Comparison of ENCODE assay signal across 9 cellular contexts in the genomic region with DNA sequence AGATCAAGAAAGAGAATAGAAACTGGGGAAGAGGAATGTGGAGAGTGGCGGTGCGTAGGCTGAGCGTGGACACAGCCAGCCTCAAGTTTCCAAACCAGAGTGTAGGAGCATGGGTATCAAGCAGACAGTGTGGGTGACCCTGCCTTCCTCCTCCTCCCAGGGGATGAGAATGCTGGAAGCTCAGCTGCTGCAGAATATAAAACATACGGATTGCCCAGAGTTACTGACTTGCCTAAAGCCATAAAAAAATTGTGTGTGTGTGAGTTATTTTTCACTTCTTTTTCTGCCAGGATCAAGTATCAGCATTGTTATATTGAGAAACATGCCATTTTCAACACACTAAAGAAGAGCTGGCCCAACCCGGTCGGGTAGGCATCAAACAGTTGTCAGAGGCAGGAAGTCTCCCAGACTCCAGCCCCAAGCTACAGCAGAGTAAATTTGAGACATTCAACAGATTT.
DNase-seq lines count a peak whose midpoint lies in the region; ATAC-seq and TF ChIP-seq lines count a peak whose summit lies in the region.
"Had no signal": no experiment of that assay in that cellular context is flagged by ENCODE, and none has a peak within 500 bp of the region (broad histone marks: within the 10 kb centered on the region; RNA-seq: fewer than 3 reads in every experiment).

No MANE protein-coding gene starts in this region.

- H3K36me3 ChIP-seq in DND-41 (ENCODE audit: insufficient read depth, low read length) = no peaks in the 10 kb centered on the region
- no peaks in the 10 kb centered on the region for H3K36me3 ChIP-seq in SK-N-MC (ENCODE audit: insufficient read depth, low read length)
- H3K36me3 ChIP-seq in left ventricle myocardium inferior = no peaks in the 10 kb centered on the region
- no peaks in the 10 kb centered on the region for H3K36me3 ChIP-seq in psoas muscle (ENCODE audit: insufficient read depth in 1 of 2, low read depth in 1 of 2)
- H3K36me3 ChIP-seq in MM.1S (replicated peaks; ENCODE audit: insufficient read depth, low read length) = no peaks in the 10 kb centered on the region

- H3K9me3 ChIP-seq in DND-41 (ENCODE audit: insufficient read depth, low read length, severe bottlenecking) (no peaks in the 10 kb centered on the region), SK-N-MC (ENCODE audit: low read depth, low read length) (no peaks in the 10 kb centered on the region), left ventricle myocardium inferior (replicated peaks) (no peaks in the 10 kb centered on the region), psoas muscle (no peaks in the 10 kb centered on the region), MM.1S (replicated peaks; ENCODE audit: insufficient read depth, low read length) (no peaks in the 10 kb centered on the region)

- peaks cover 5% of the 10 kb centered on the region for H3K4me1 Mint-ChIP-seq in activated T-cell treated with anti-CD3 and anti-CD28 coated beads, Interleukin-2, amount 50 U/mL, for 4 hours (ENCODE audit: low read depth)

- ATAC-seq in DND-41 (ENCODE audit: insufficient read depth, low read depth) = peak; percentile 87
- peak; percentile 44 to 74 (median 64) for ATAC-seq in psoas muscle
- ATAC-seq in activated T-cell treated with anti-CD3 and anti-CD28 coated beads, Interleukin-2, amount 50 U/mL, for 4 hours = no peak
- ATAC-seq in GM21423 (IDR thresholded peaks at IDR 0.05; ENCODE audit: unreplicated experiment) = no peak
- ATAC-seq in GM21381 (IDR thresholded peaks at IDR 0.05; ENCODE audit: unreplicated experiment) = no peak

- H4K20me1 ChIP-seq in DND-41 (ENCODE audit: insufficient read depth, low read length) (no peaks in the 10 kb centered on the region), MM.1S (ENCODE audit: insufficient read depth, low read length) (no peaks in the 10 kb centered on the region)

- no peak overlapping the region for H3K4me2 ChIP-seq in DND-41 (ENCODE audit: insufficient read depth, low read length)
- H3K4me2 ChIP-seq in MM.1S (ENCODE audit: low read depth, low read length) = no peak overlapping the region

- no peaks in the 10 kb centered on the region for H3F3A ChIP-seq in MM.1S (ENCODE audit: insufficient read depth, low read length)

- H3K9me3 Mint-ChIP-seq in activated T-cell treated with anti-CD3 and anti-CD28 coated beads, Interleukin-2, amount 50 U/mL, for 4 hours = no peaks in the 10 kb centered on the region

- H3K27me3 ChIP-seq in DND-41 (ENCODE audit: insufficient read depth, low read length, poor library complexity) (no peaks in the 10 kb centered on the region), left ventricle myocardium inferior (ENCODE audit: low read depth) (no peaks in the 10 kb centered on the region), psoas muscle (ENCODE audit: insufficient read depth in 3 of 3, low read length in 2 of 3) (no peaks in the 10 kb centered on the region), MM.1S (replicated peaks; ENCODE audit: insufficient read depth, low read length) (no peaks in the 10 kb centered on the region)

- H3K27me3 Mint-ChIP-seq in activated T-cell treated with anti-CD3 and anti-CD28 coated beads, Interleukin-2, amount 50 U/mL, for 4 hours (ENCODE audit: low read depth) = no peaks in the 10 kb centered on the region

- peak overlapping the region; percentile 55; the same call in 1 of the 2 replicates for H3K27ac ChIP-seq in DND-41 (ENCODE audit: low read length)
- peak overlapping the region; percentile 62 for H3K27ac ChIP-seq in SK-N-MC
- H3K27ac ChIP-seq in left ventricle myocardium inferior (replicated peaks) = peak overlapping the region; percentile 8
- H3K27ac ChIP-seq in psoas muscle = no peak overlapping the region
- no peak overlapping the region for H3K27ac ChIP-seq in MM.1S (ENCODE audit: low read length)

- H3K9ac ChIP-seq in DND-41 (ENCODE audit: low read depth, low read length) = no peak overlapping the region
- H3K9ac ChIP-seq in SK-N-MC (ENCODE audit: insufficient read length) = peak overlapping the region; percentile 24
- no peak overlapping the region for H3K9ac ChIP-seq in MM.1S (ENCODE audit: low read length)

- no peaks in the 10 kb centered on the region for H3K79me2 ChIP-seq in DND-41 (ENCODE audit: insufficient read depth, low read length)
- H3K79me2 ChIP-seq in MM.1S (ENCODE audit: low read length) = no peaks in the 10 kb centered on the region

- H2AFZ ChIP-seq in DND-41 (ENCODE audit: low read depth, low read length) = peak overlapping the region; percentile 1; the same call in 1 of the 2 replicates
- no peak overlapping the region for H2AFZ ChIP-seq in MM.1S (ENCODE audit: low read length)

- WGBS in psoas muscle, 3 donors = 18 to 42% (median 26%) methylated on average over 6 of the region's 6 CpGs

- H3K4me1 ChIP-seq in DND-41 (ENCODE audit: insufficient read depth, low read length) (peaks cover 16% of the 10 kb centered on the region), left ventricle myocardium inferior (peaks cover 8% of the 10 kb centered on the region), psoas muscle (no peaks in the 10 kb centered on the region), MM.1S (ENCODE audit: low read length) (no peaks in the 10 kb centered on the region)

- intact Hi-C loops in left ventricle myocardium inferior (cut with micrococcal nuclease) (no loop called here), psoas muscle (cut with DNase I) (no loop called here)

- TF ChIP-seq CTCF in DND-41 (IDR thresholded peaks at IDR 0.05; ENCODE audit: borderline replicate concordance, extremely low read depth, low read length, poor library complexity, severe bottlenecking) (no peak), left ventricle myocardium inferior (IDR thresholded peaks at IDR 0.05; ENCODE audit: borderline replicate concordance) (no peak), psoas muscle (IDR thresholded peaks at IDR 0.05) (no peak), MM.1S (IDR thresholded peaks at IDR 0.05; ENCODE audit: low read length) (no peak)

- no peaks in the 10 kb centered on the region for H3K36me3 Mint-ChIP-seq in activated T-cell treated with anti-CD3 and anti-CD28 coated beads, Interleukin-2, amount 50 U/mL, for 4 hours (ENCODE audit: insufficient read depth)

- H3K4me3 Mint-ChIP-seq in activated T-cell treated with anti-CD3 and anti-CD28 coated beads, Interleukin-2, amount 50 U/mL, for 4 hours = no peak overlapping the region

- H3K9me2 ChIP-seq in MM.1S (replicated peaks; ENCODE audit: insufficient read depth, low read length) = no peaks in the 10 kb centered on the region

- H3K4me3 ChIP-seq in DND-41 (ENCODE audit: low read depth in 1 of 2, low read length in 2 of 2) (no peak overlapping the region), SK-N-MC (peak overlapping the region; percentile 65), left ventricle myocardium inferior (no peak overlapping the region), psoas muscle (no peak overlapping the region), MM.1S (ENCODE audit: low read length) (no peak overlapping the region)

- peak; percentile 40 for DNase-seq in DND-41
- peak; percentile 26 for DNase-seq in SK-N-MC (ENCODE audit: low read depth, low spot score)
- peak; percentile 54 for DNase-seq in left ventricle myocardium inferior
- DNase-seq in psoas muscle = peak; percentile 52 to 69
- DNase-seq in activated T-cell treated with anti-CD3 and anti-CD28 coated beads, Interleukin-2, amount 50 U/mL, for 4 hours = no peak
- DNase-seq in MM.1S = no peak
- DNase-seq: NCI-H1436 treated with DMSO at 0.1 percent for 48 hours had no signal

Comparison
In these comparisons a context has a peak if more than half of its experiments do, and no peak if none do; other contexts are left out.
1. ATAC-seq: peak in DND-41 (single experiment) and psoas muscle (4 of 4); none in activated T-cell treated with anti-CD3 and anti-CD28 coated beads, Interleukin-2, amount 50 U/mL, for 4 hours (0 of 2), GM21423 (single experiment) and GM21381 (single experiment).
2. DNase-seq: peak in DND-41 (single experiment), SK-N-MC (single experiment), left ventricle myocardium inferior (single experiment) and psoas muscle (2 of 2); none in activated T-cell treated with anti-CD3 and anti-CD28 coated beads, Interleukin-2, amount 50 U/mL, for 4 hours (single experiment) and MM.1S (single experiment).
3. H3K27ac ChIP-seq: peak in DND-41 (single experiment), SK-N-MC (single experiment) and left ventricle myocardium inferior (single experiment); none in psoas muscle (single experiment) and MM.1S (single experiment).